In genomic region chr1:1325288-1326074, GRCh38 we compare ENCODE assay signal across 6 cellular contexts. TPM values are rescaled to one million over a fixed set of nuclear protein-coding genes. Genes with fewer than 3 reads are reported as not detected.
DNase-seq lines count a peak whose midpoint lies in the region; ATAC-seq, FAIRE-seq and TF ChIP-seq lines count a peak whose summit lies in the region.

No MANE protein-coding gene starts in this region.

- H2AFZ ChIP-seq in keratinocyte (ENCODE audit: control insufficient read depth, low read length): no peak overlapping the region

- DNase-seq in AG04450 (ENCODE audit: low read depth, low spot score) (no peak), SJCRH30 (no peak), keratinocyte (ENCODE audit: low read depth, low spot score) (no peak), NCI-H1048 (lab: John Stamatoyannopoulos, UW) (no peak), HK-2 (ENCODE audit: unreplicated experiment) (no peak)

- peak overlapping the region; percentile 96 for H3K4me2 ChIP-seq in keratinocyte (ENCODE audit: control insufficient read depth, extremely low read depth, insufficient read depth, low read depth, low read length)

- no peaks in the 10 kb centered on the region for H4K20me1 ChIP-seq in keratinocyte (ENCODE audit: control insufficient read depth, extremely low read depth, insufficient read depth, low read length)

- H3K36me3 ChIP-seq in SJCRH30: no peaks in the 10 kb centered on the region; the same call in 1 of the 2 replicates
- peaks cover 10 to 16% of the 10 kb centered on the region in 2 experiments for H3K36me3 ChIP-seq in keratinocyte (ENCODE audit: control insufficient read depth in 2 of 2, extremely low read depth in 1 of 2, insufficient read depth in 2 of 2, low read length in 2 of 2)

- H3K27ac ChIP-seq in AG04450 (ENCODE audit: low read depth, low read length) (no peak overlapping the region), SJCRH30 (peak overlapping the region; percentile 27; the same call in 1 of the 2 replicates), keratinocyte (ENCODE audit: control insufficient read depth, insufficient read depth, low read length) (peak overlapping the region; percentile 76)

- H3K4me1 ChIP-seq in SJCRH30: peaks cover 7% of the 10 kb centered on the region; the same call in 1 of the 2 replicates
- peaks cover 18% of the 10 kb centered on the region for H3K4me1 ChIP-seq in keratinocyte (ENCODE audit: control insufficient read depth, extremely low read depth, insufficient read depth, low read length)

- FAIRE-seq in keratinocyte (lab: Jason Lieb, UNC): no peak

- POLR2A ChIA-PET in AG04450 (lab: Yijun Ruan, JAX): no interaction called here

- CTCF ChIA-PET in AG04450 (lab: Charles Lee): interaction anchor here (1.2 kb wide), 1 partner anchor 46 kb away, joined by 3 read pairs; no protein-coding TSS in a partner anchor

- peak overlapping the region; percentile 80 for H3K9ac ChIP-seq in keratinocyte (ENCODE audit: control insufficient read depth, extremely low read depth, insufficient read depth, low read length)

- H3K9me3 ChIP-seq in AG04450 (ENCODE audit: control insufficient read depth, insufficient read depth, low read length) (peaks cover 11% of the 10 kb centered on the region; the same call in 1 of the 2 replicates), SJCRH30 (replicated peaks) (no peaks in the 10 kb centered on the region), keratinocyte (ENCODE audit: control insufficient read depth, low read depth, low read length) (peaks cover 4% of the 10 kb centered on the region)

- peaks cover 62% of the 10 kb centered on the region for H3K79me2 ChIP-seq in keratinocyte (ENCODE audit: control insufficient read depth, insufficient read depth, low read length)

- H3K27me3 ChIP-seq in AG04450 (ENCODE audit: control insufficient read depth, insufficient read depth, low read length) (no peaks in the 10 kb centered on the region), SJCRH30 (no peaks in the 10 kb centered on the region), keratinocyte (ENCODE audit: control insufficient read depth, extremely low read depth, insufficient read depth, low read length) (no peaks in the 10 kb centered on the region)

- TF ChIP-seq CTCF in AG04450 (IDR thresholded peaks at IDR 0.05; ENCODE audit: low read depth, low read length) (no peak), keratinocyte (optimal IDR thresholded peaks at IDR 0.05 in 1 of 3, IDR thresholded peaks at IDR 0.05 in 1 of 3, conservative IDR thresholded peaks at IDR 0.05 in 1 of 3; ENCODE audit: extremely low read depth in 1 of 3, insufficient read depth in 2 of 3, low read length in 3 of 3) (no peak)

- peak overlapping the region; percentile 86 for H3K4me3 ChIP-seq in AG04450 (ENCODE audit: low read depth, low read length)
- H3K4me3 ChIP-seq in SJCRH30: peak overlapping the region; percentile 100
- H3K4me3 ChIP-seq in keratinocyte (ENCODE audit: control insufficient read depth in 2 of 3, extremely low read depth in 1 of 3, insufficient read depth in 2 of 3, low read depth in 1 of 3, low read length in 3 of 3): peak overlapping the region; percentile 71 to 100 (median 86)

- dilution Hi-C loops in keratinocyte (cut with MboI; ENCODE audit: extremely low pct_ligation_motif_present, low sequenced_read_pairs): no loop called here

- no peaks in the 10 kb centered on the region for H3K9me1 ChIP-seq in keratinocyte (ENCODE audit: control insufficient read depth, extremely low read depth, insufficient read depth, low read length)

- ATAC-seq in HG03354 (IDR thresholded peaks at IDR 0.05; ENCODE audit: poor library complexity, severe bottlenecking, unreplicated experiment): no peak

RNA-seq across cellular contexts. Expression of gene CPTP, which starts 0.9 kb away (rescaled TPM):
- 7.1 and 9.5 TPM in 2 replicates for polyA plus RNA-seq in AG04450 (2011; rRNA removed)
- 5.0 and 6.2 TPM in 2 replicates for polyA minus RNA-seq in AG04450 (2011; rRNA and poly(A)+ RNA removed)
- 22.1 and 22.3 TPM in 2 replicates for total RNA-seq in SJCRH30 (2014; rRNA removed; shearing (Covaris generic))
- 5.8 to 14.0 TPM (median 11.8 TPM) in 3 replicates for polyA plus RNA-seq in keratinocyte
- polyA plus RNA-seq in keratinocyte (2011; ENCODE audit: low read depth): 4.4 TPM
- polyA plus RNA-seq in keratinocyte (2011; cell fraction: cytosol; rRNA removed): 9.4 and 26.1 TPM in 2 replicates
- polyA plus RNA-seq in keratinocyte (2011; cell fraction: nucleus; rRNA removed): 8.9 and 14.9 TPM in 2 replicates
- 20.3 and 26.7 TPM in 2 replicates for polyA plus RNA-seq in keratinocyte (2012; ENCODE audit: low replicate concordance)
- polyA minus RNA-seq in keratinocyte: 3.9 to 12.4 TPM (median 7.6 TPM) in 3 replicates
- 65.6 TPM for polyA minus RNA-seq in keratinocyte (2011; cell fraction: cytosol; rRNA and poly(A)+ RNA removed)
- polyA minus RNA-seq in keratinocyte (2011; cell fraction: nucleus; rRNA and poly(A)+ RNA removed): 11.9 and 14.7 TPM in 2 replicates

RNA-seq across cellular contexts. Expression of gene INTS11, which starts 1.0 kb away (rescaled TPM):
- polyA plus RNA-seq in AG04450 (2011; rRNA removed) (52.8 and 69.5 TPM in 2 replicates), keratinocyte (70.4 to 89.8 TPM (median 76.9 TPM) in 3 replicates)
- polyA minus RNA-seq in AG04450 (2011; rRNA and poly(A)+ RNA removed): 103 and 131 TPM in 2 replicates
- total RNA-seq in SJCRH30 (2014; rRNA removed; shearing (Covaris generic)): 66.0 and 78.7 TPM in 2 replicates
- 33.3 TPM for polyA plus RNA-seq in keratinocyte (2011; ENCODE audit: low read depth)
- polyA plus RNA-seq in keratinocyte (2011; cell fraction: cytosol; rRNA removed): 53.8 and 70.3 TPM in 2 replicates
- 165 and 204 TPM in 2 replicates for polyA plus RNA-seq in keratinocyte (2011; cell fraction: nucleus; rRNA removed)
- 69.7 and 83.9 TPM in 2 replicates for polyA plus RNA-seq in keratinocyte (2012; ENCODE audit: low replicate concordance)
- 73.3 to 216 TPM (median 94.2 TPM) in 3 replicates for polyA minus RNA-seq in keratinocyte
- polyA minus RNA-seq in keratinocyte (2011; cell fraction: cytosol; rRNA and poly(A)+ RNA removed): 63.5 TPM
- polyA minus RNA-seq in keratinocyte (2011; cell fraction: nucleus; rRNA and poly(A)+ RNA removed): 66.9 and 70.7 TPM in 2 replicates

RNA-seq across cellular contexts. Expression of gene TAS1R3, which starts 5.6 kb away (rescaled TPM):
- 0.10 and 0.11 TPM in 2 replicates for polyA plus RNA-seq in AG04450 (2011; rRNA removed)
- polyA minus RNA-seq in AG04450 (2011; rRNA and poly(A)+ RNA removed): 0.04 and 0.09 TPM in 2 replicates
- total RNA-seq in SJCRH30 (2014; rRNA removed; shearing (Covaris generic)): 0.15 and 0.47 TPM in 2 replicates
- polyA plus RNA-seq in keratinocyte: 0.01 to 0.08 TPM (median 0.04 TPM) in 3 replicates
- polyA plus RNA-seq in keratinocyte (2011; ENCODE audit: low read depth): 0.07 TPM
- polyA plus RNA-seq in keratinocyte (2011; cell fraction: cytosol; rRNA removed): 0.02 and 0.03 TPM in 2 replicates
- 0.09 and 0.20 TPM in 2 replicates for polyA plus RNA-seq in keratinocyte (2011; cell fraction: nucleus; rRNA removed)
- 0.14 and 0.27 TPM in 2 replicates for polyA plus RNA-seq in keratinocyte (2012; ENCODE audit: low replicate concordance)
- polyA minus RNA-seq in keratinocyte: 0.03 TPM in 1 of 3 replicates, not detected in the others
- polyA minus RNA-seq in keratinocyte (2011; cell fraction: cytosol; rRNA and poly(A)+ RNA removed): not detected
- polyA minus RNA-seq in keratinocyte (2011; cell fraction: nucleus; rRNA and poly(A)+ RNA removed): 0.11 and 0.23 TPM in 2 replicates

RNA-seq across cellular contexts. Expression of gene PUSL1, which starts 17.1 kb away (rescaled TPM):
- polyA plus RNA-seq in AG04450 (2011; rRNA removed) (9.6 and 15.6 TPM in 2 replicates), keratinocyte (11.4 to 20.5 TPM (median 14.9 TPM) in 3 replicates)
- 4.9 and 6.8 TPM in 2 replicates for polyA minus RNA-seq in AG04450 (2011; rRNA and poly(A)+ RNA removed)
- total RNA-seq in SJCRH30 (2014; rRNA removed; shearing (Covaris generic)): 23.9 and 25.3 TPM in 2 replicates
- polyA plus RNA-seq in keratinocyte (2011; ENCODE audit: low read depth): 2.0 TPM
- polyA plus RNA-seq in keratinocyte (2011; cell fraction: cytosol; rRNA removed): 8.6 and 26.5 TPM in 2 replicates
- 12.2 and 16.8 TPM in 2 replicates for polyA plus RNA-seq in keratinocyte (2011; cell fraction: nucleus; rRNA removed)
- 9.1 and 19.4 TPM in 2 replicates for polyA plus RNA-seq in keratinocyte (2012; ENCODE audit: low replicate concordance)
- 3.8 to 11.5 TPM (median 4.9 TPM) in 3 replicates for polyA minus RNA-seq in keratinocyte
- 22.4 TPM for polyA minus RNA-seq in keratinocyte (2011; cell fraction: cytosol; rRNA and poly(A)+ RNA removed)
- 7.5 and 17.3 TPM in 2 replicates for polyA minus RNA-seq in keratinocyte (2011; cell fraction: nucleus; rRNA and poly(A)+ RNA removed)

RNA-seq across cellular contexts. Expression of gene ACAP3, which starts 17.8 kb away (rescaled TPM):
- polyA plus RNA-seq in AG04450 (2011; rRNA removed) (17.5 and 24.8 TPM in 2 replicates), keratinocyte (13.4 to 45.8 TPM (median 17.4 TPM) in 3 replicates)
- 16.3 and 24.9 TPM in 2 replicates for polyA minus RNA-seq in AG04450 (2011; rRNA and poly(A)+ RNA removed)
- 18.7 and 27.4 TPM in 2 replicates for total RNA-seq in SJCRH30 (2014; rRNA removed; shearing (Covaris generic))
- polyA plus RNA-seq in keratinocyte (2011; ENCODE audit: low read depth): 11.6 TPM
- 6.8 and 11.9 TPM in 2 replicates for polyA plus RNA-seq in keratinocyte (2011; cell fraction: cytosol; rRNA removed)
- 114 and 161 TPM in 2 replicates for polyA plus RNA-seq in keratinocyte (2011; cell fraction: nucleus; rRNA removed)
- 23.3 TPM in 2 replicates for polyA plus RNA-seq in keratinocyte (2012; ENCODE audit: low replicate concordance)
- polyA minus RNA-seq in keratinocyte: 19.9 to 32.3 TPM (median 29.2 TPM) in 3 replicates
- 55.4 TPM for polyA minus RNA-seq in keratinocyte (2011; cell fraction: cytosol; rRNA and poly(A)+ RNA removed)
- 47.2 and 52.3 TPM in 2 replicates for polyA minus RNA-seq in keratinocyte (2011; cell fraction: nucleus; rRNA and poly(A)+ RNA removed)
